ENCODE assay signal across 28 cellular contexts in genomic region chr5:170103447-170103846, GRCh38. TPM values are rescaled to one million over a fixed set of nuclear protein-coding genes. Genes with fewer than 3 reads are reported as not detected.
DNase-seq lines count a peak whose midpoint lies in the region; ATAC-seq and TF ChIP-seq lines count a peak whose summit lies in the region.
"Had no signal": no experiment of that assay in that cellular context is flagged by ENCODE, and none has a peak within 500 bp of the region (broad histone marks: within the 10 kb centered on the region; RNA-seq: fewer than 3 reads in every experiment).

No MANE protein-coding gene starts in this region.

- intact Hi-C loops in PC-9 (cut with micrococcal nuclease; ENCODE audit: unreplicated experiment): loop anchor here (5.0 kb wide), 4 partner anchors 131 to 529 kb away; no protein-coding TSS in a partner anchor

- H3K9me3 ChIP-seq in PC-9 (ENCODE audit: insufficient read depth, low read depth) (peaks cover 6% of the 10 kb centered on the region; the same call in 1 of the 2 replicates), T-helper 17 cell (ENCODE audit: control insufficient read depth, low read length, poor library complexity, severe bottlenecking) (no peaks in the 10 kb centered on the region)
- H3K9me3 ChIP-seq: BE2C, BLaER1 had no signal

- H3F3A ChIP-seq in PC-9 (ENCODE audit: insufficient read depth, low read depth): no peaks in the 10 kb centered on the region

- H4K20me1 ChIP-seq in PC-9 (ENCODE audit: insufficient read depth): no peaks in the 10 kb centered on the region
- H4K20me1 ChIP-seq: BLaER1 had no signal

- H3K4me2 ChIP-seq in PC-9: no peak overlapping the region
- H3K4me2 ChIP-seq: BLaER1 had no signal

- no peak for TF ChIP-seq CTCF in PC-9 (conservative IDR thresholded peaks at IDR 0.05)

- no peaks in the 10 kb centered on the region for H3K79me2 ChIP-seq in PC-9 (ENCODE audit: low read depth)

- H3K27me3 Mint-ChIP-seq in T-helper 17 cell: peaks cover 38% of the 10 kb centered on the region

- no peaks in the 10 kb centered on the region for H3K36me3 ChIP-seq in PC-9 (ENCODE audit: low read depth)
- H3K36me3 ChIP-seq: BE2C, BLaER1 had no signal

- no peak overlapping the region for H3K4me3 Mint-ChIP-seq in T-helper 17 cell
- no peak overlapping the region for H3K4me3 Mint-ChIP-seq in stimulated activated effector memory CD8-positive, alpha-beta T cell treated with anti-CD3 and anti-CD28 coated beads, Interleukin-12 subunit alpha, Interleukin-12 subunit beta, amount 100 ng/mL, for 72 hours
- H3K4me3 Mint-ChIP-seq: CD14-positive monocyte; CD4-positive, alpha-beta memory T cell; CD4-positive, CD25-positive, alpha-beta regulatory T cell; CD8-positive, alpha-beta memory T cell had no signal

- no peaks in the 10 kb centered on the region for H3K9me3 Mint-ChIP-seq in stimulated activated effector memory CD8-positive, alpha-beta T cell treated with anti-CD3 and anti-CD28 coated beads, Interleukin-12 subunit alpha, Interleukin-12 subunit beta, amount 100 ng/mL, for 72 hours
- H3K9me3 Mint-ChIP-seq: CD4-positive, CD25-positive, alpha-beta regulatory T cell had no signal

- POLR2A ChIA-PET in PC-9 (lab: Charles Lee; ENCODE audit: unreplicated experiment): no interaction called here

- no peaks in the 10 kb centered on the region for H3K27me3 ChIP-seq in PC-9 (ENCODE audit: insufficient read depth, low read depth)
- H3K27me3 ChIP-seq: BE2C, BLaER1 had no signal

- no TSS peak for BruUV-seq in PC-9 (replicated peaks; lab: Mats Ljungman, UMichigan)

- ATAC-seq in T-helper 17 cell: no peak
- ATAC-seq in stimulated activated effector memory CD8-positive, alpha-beta T cell treated with anti-CD3 and anti-CD28 coated beads, Interleukin-12 subunit alpha, Interleukin-12 subunit beta, amount 100 ng/mL, for 72 hours: no peak
- ATAC-seq in HG03025 (IDR thresholded peaks at IDR 0.05; ENCODE audit: low FRiP score, unreplicated experiment): no peak
- ATAC-seq: GM12878 had no signal

- H3K4me1 Mint-ChIP-seq in T-helper 17 cell: peaks cover 8% of the 10 kb centered on the region
- H3K4me1 Mint-ChIP-seq in stimulated activated effector memory CD8-positive, alpha-beta T cell treated with anti-CD3 and anti-CD28 coated beads, Interleukin-12 subunit alpha, Interleukin-12 subunit beta, amount 100 ng/mL, for 72 hours: no peaks in the 10 kb centered on the region

- DNase-seq in PC-9: no peak
- DNase-seq in T-helper 17 cell: no peak
- DNase-seq in ecto neural progenitor cell (ENCODE audit: low spot score): peak; percentile 1
- DNase-seq in stimulated activated effector memory CD8-positive, alpha-beta T cell treated with anti-CD3 and anti-CD28 coated beads, Interleukin-12 subunit alpha, Interleukin-12 subunit beta, amount 100 ng/mL, for 72 hours (ENCODE audit: low spot score in 2 of 2): no peak
- DNase-seq in NCI-H446 (lab: John Stamatoyannopoulos, UW): no peak
- no peak for DNase-seq in NCI-H1694 (lab: John Stamatoyannopoulos, UW)
- DNase-seq in activated naive CD4-positive, alpha-beta T cell treated with Interleukin-2 at 50 U/mL for 16 hours: no peak
- DNase-seq: 8988T; ACHN; BE2C; C1 segment of cervical spinal cord; CD4-positive, alpha-beta memory T cell; CD4-positive, CD25-positive, alpha-beta regulatory T cell; CD8-positive, alpha-beta memory T cell; COR-L47; DMS 273 treated with DMSO at 0.1 percent for 48 hours; DMS153; DMS53; DMS79; EL; GDM1 had no signal

- peak overlapping the region; percentile 56 for H3K27ac Mint-ChIP-seq in T-helper 17 cell
- peak overlapping the region; percentile 36 for H3K27ac Mint-ChIP-seq in stimulated activated effector memory CD8-positive, alpha-beta T cell treated with anti-CD3 and anti-CD28 coated beads, Interleukin-12 subunit alpha, Interleukin-12 subunit beta, amount 100 ng/mL, for 72 hours
- H3K27ac Mint-ChIP-seq: CD14-positive monocyte; CD4-positive, CD25-positive, alpha-beta regulatory T cell had no signal

- H3K36me3 Mint-ChIP-seq in T-helper 17 cell (ENCODE audit: low read depth): peaks cover 2% of the 10 kb centered on the region
- no peaks in the 10 kb centered on the region for H3K36me3 Mint-ChIP-seq in stimulated activated effector memory CD8-positive, alpha-beta T cell treated with anti-CD3 and anti-CD28 coated beads, Interleukin-12 subunit alpha, Interleukin-12 subunit beta, amount 100 ng/mL, for 72 hours
- H3K36me3 Mint-ChIP-seq: CD14-positive monocyte; CD4-positive, alpha-beta memory T cell; CD4-positive, CD25-positive, alpha-beta regulatory T cell; CD8-positive, alpha-beta memory T cell had no signal

- H3K27ac ChIP-seq in PC-9: 0 out of 2 replicates have a peak overlapping the region, but pooled peaks have one; percentile 14
- H3K27ac ChIP-seq: BLaER1 had no signal

- no peak overlapping the region for H3K4me3 ChIP-seq in PC-9
- H3K4me3 ChIP-seq: BLaER1, GM12878 had no signal

- H2AFZ ChIP-seq in PC-9: no peak overlapping the region

- no peaks in the 10 kb centered on the region for H3K9me2 ChIP-seq in PC-9 (ENCODE audit: insufficient read depth)

- CTCF ChIA-PET in PC-9 (lab: Charles Lee): no interaction called here

- peaks cover 22% of the 10 kb centered on the region for H3K4me1 ChIP-seq in PC-9 (replicated peaks; ENCODE audit: insufficient read depth)
- H3K4me1 ChIP-seq: BE2C had no signal

RNA-seq across cellular contexts. Expression of gene FOXI1, which starts 2.2 kb away (rescaled TPM):
- total RNA-seq in PC-9 (2021) (not detected in 2 replicates), T-helper 17 cell (under 1 TPM in 1 of 2 donors, not detected in 1; 0.18 TPM)
- total RNA-seq: A673; CD4-positive, alpha-beta memory T cell; CD4-positive, CD25-positive, alpha-beta regulatory T cell; CD8-positive, alpha-beta memory T cell; Daoy; G401; GM12878 had no signal
